In the genomic region with DNA sequence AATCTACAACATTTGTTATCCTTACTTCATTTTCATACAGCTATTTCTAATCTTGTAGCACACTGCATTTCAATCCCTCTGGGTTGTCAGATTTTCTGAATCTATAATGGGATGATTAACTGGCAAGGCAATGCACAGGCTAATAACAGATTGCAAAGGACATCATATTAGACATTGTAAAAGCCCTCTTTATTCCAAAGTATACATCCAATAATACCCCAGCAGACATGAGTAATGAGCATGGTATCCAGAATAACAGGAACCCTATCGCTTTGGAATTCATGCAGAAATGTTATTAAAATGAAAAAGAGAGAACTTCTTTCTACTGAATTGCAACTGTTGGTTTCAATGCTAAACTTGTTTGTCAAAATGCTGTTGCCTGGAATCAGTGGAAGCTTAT, we compare ENCODE assay signal across 1 cellular context.
TF ChIP-seq lines count a peak whose summit lies in the region.

No MANE protein-coding gene starts in this region.

TF ChIP-seq in SK-N-SH, 30 proteins besides CTCF, POLR2A, EP300 and RAD21 (continued from another document):
- TF ChIP-seq IRF3 (IDR thresholded peaks at IDR 0.05; ENCODE audit: low read depth, low read length), result no peak
- no peak for TF ChIP-seq FOXJ3 (CRISPR knock-in tag; IDR thresholded peaks at IDR 0.05)
- TF ChIP-seq GATA2 (CRISPR knock-in tag; IDR thresholded peaks at IDR 0.05), result no peak
- TF ChIP-seq RCOR1 (IDR thresholded peaks at IDR 0.05; ENCODE audit: low read length), result no peak
- peak; percentile 71 for TF ChIP-seq JUND (IDR thresholded peaks at IDR 0.05)
- peak; percentile 65; the same call in 1 of the 2 replicates for TF ChIP-seq NFIC (IDR thresholded peaks at IDR 0.05; ENCODE audit: borderline replicate concordance)
- TF ChIP-seq GABPA (IDR thresholded peaks at IDR 0.05; ENCODE audit: low read depth), result no peak
- TF ChIP-seq EZH2phosphoT487 (IDR thresholded peaks at IDR 0.05; ENCODE audit: borderline replicate concordance, low read depth), result no peak
- TF ChIP-seq POLR2AphosphoS5 (IDR thresholded peaks at IDR 0.05; ENCODE audit: low read depth, low read length), result no peak
- peak; percentile 15; the same call in 1 of the 2 replicates for TF ChIP-seq FOSL2 (IDR thresholded peaks at IDR 0.05; ENCODE audit: borderline replicate concordance, low read depth)
- TF ChIP-seq MXI1 (IDR thresholded peaks at IDR 0.05; ENCODE audit: low read depth, low read length), result no peak
- no peak for TF ChIP-seq RFX5 (IDR thresholded peaks at IDR 0.05; ENCODE audit: low read length)
- no peak for TF ChIP-seq CHD2 (IDR thresholded peaks at IDR 0.05; ENCODE audit: low read length, partially characterized antibody)
- TF ChIP-seq USF1 (IDR thresholded peaks at IDR 0.05; ENCODE audit: borderline replicate concordance, low read depth), result no peak
- TF ChIP-seq NRF1 (IDR thresholded peaks at IDR 0.05; ENCODE audit: low read depth, low read length), result no peak
- TF ChIP-seq MEF2A (IDR thresholded peaks at IDR 0.05; ENCODE audit: borderline replicate concordance, low read depth), result no peak
- no peak for TF ChIP-seq TAF1 (IDR thresholded peaks at IDR 0.05; ENCODE audit: borderline replicate concordance, low read depth, low read length)
- no peak for TF ChIP-seq SMC3 (IDR thresholded peaks at IDR 0.05; ENCODE audit: low read depth, low read length)
- TF ChIP-seq YY1 (IDR thresholded peaks at IDR 0.05; ENCODE audit: low read depth), result no peak
- no peak for TF ChIP-seq ELF1 (IDR thresholded peaks at IDR 0.05)
- TF ChIP-seq PBX3 (IDR thresholded peaks at IDR 0.05), result peak; percentile 94
- TF ChIP-seq, protein P1, sequence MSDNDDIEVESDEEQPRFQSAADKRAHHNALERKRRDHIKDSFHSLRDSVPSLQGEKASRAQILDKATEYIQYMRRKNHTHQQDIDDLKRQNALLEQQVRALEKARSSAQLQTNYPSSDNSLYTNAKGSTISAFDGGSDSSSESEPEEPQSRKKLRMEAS (IDR thresholded peaks at IDR 0.05; ENCODE audit: low read depth), result no peak
- no peak for TF ChIP-seq SIN3A (IDR thresholded peaks at IDR 0.05; ENCODE audit: borderline replicate concordance, low read depth, low read length)
- TF ChIP-seq RXRA (IDR thresholded peaks at IDR 0.05; ENCODE audit: borderline replicate concordance, low read depth), result peak; percentile 30; the same call in 1 of the 2 replicates
- peak; percentile 76 for TF ChIP-seq TCF12 (IDR thresholded peaks at IDR 0.05)
- TF ChIP-seq, protein P2, sequence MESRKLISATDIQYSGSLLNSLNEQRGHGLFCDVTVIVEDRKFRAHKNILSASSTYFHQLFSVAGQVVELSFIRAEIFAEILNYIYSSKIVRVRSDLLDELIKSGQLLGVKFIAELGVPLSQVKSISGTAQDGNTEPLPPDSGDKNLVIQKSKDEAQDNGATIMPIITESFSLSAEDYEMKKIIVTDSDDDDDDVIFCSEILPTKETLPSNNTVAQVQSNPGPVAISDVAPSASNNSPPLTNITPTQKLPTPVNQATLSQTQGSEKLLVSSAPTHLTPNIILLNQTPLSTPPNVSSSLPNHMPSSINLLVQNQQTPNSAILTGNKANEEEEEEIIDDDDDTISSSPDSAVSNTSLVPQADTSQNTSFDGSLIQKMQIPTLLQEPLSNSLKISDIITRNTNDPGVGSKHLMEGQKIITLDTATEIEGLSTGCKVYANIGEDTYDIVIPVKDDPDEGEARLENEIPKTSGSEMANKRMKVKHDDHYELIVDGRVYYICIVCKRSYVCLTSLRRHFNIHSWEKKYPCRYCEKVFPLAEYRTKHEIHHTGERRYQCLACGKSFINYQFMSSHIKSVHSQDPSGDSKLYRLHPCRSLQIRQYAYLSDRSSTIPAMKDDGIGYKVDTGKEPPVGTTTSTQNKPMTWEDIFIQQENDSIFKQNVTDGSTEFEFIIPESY (IDR thresholded peaks at IDR 0.05; ENCODE audit: borderline replicate concordance, low read depth), result no peak
- TF ChIP-seq REST (IDR thresholded peaks at IDR 0.05; ENCODE audit: low read depth, low read length), result no peak
- 0 out of 2 replicates have a peak, but pooled peaks have one; percentile 42 for TF ChIP-seq FOXM1 (IDR thresholded peaks at IDR 0.05; ENCODE audit: low read depth)
- TF ChIP-seq, protein P3, sequence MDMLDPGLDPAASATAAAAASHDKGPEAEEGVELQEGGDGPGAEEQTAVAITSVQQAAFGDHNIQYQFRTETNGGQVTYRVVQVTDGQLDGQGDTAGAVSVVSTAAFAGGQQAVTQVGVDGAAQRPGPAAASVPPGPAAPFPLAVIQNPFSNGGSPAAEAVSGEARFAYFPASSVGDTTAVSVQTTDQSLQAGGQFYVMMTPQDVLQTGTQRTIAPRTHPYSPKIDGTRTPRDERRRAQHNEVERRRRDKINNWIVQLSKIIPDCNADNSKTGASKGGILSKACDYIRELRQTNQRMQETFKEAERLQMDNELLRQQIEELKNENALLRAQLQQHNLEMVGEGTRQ (IDR thresholded peaks at IDR 0.05; ENCODE audit: borderline replicate concordance, low read depth, low read length), result no peak
